8 cellular contexts compared by ENCODE assay signal in the genomic region with DNA sequence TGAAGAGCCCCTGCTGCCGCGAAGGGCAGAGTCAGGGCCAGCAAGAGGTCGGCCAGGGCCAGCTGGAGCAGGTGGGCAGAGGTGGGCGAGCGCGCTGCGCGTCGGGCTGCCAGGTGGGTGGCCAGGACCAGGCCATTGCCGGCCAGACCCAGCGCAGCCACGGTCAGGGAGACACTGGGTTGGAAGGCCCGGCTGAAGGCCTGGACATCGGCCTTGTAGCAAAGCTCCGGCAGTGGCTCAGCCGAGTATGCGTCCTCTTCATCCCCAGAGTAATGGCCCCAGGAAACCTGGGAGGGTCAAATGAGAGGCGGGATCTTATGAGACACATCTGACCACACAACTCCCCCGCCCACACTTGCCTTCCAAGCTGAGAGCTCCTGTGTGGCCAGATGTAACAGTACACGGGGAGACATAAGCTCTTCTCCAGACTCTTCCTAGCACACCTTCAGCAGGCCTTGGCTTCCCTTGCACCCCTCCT. TPM values are rescaled to one million over a fixed set of nuclear protein-coding genes. Genes with fewer than 3 reads are reported as not detected.
DNase-seq lines count a peak whose midpoint lies in the region; ATAC-seq and TF ChIP-seq lines count a peak whose summit lies in the region.

No MANE protein-coding gene starts in this region.

- peak overlapping the region; percentile 92 for H3K27ac ChIP-seq in layer of hippocampus (ENCODE audit: low read depth, low read length)

- H3K36me3 Mint-ChIP-seq in activated naive CD8-positive, alpha-beta T cell: no peaks in the 10 kb centered on the region
- H3K36me3 Mint-ChIP-seq in activated naive CD8-positive, alpha-beta T cell treated with anti-CD3 and anti-CD28 coated beads, Interleukin-2, amount 50 U/mL, for 24 hours (ENCODE audit: low read depth): no peaks in the 10 kb centered on the region
- no peaks in the 10 kb centered on the region for H3K36me3 Mint-ChIP-seq in activated CD8-positive, alpha-beta T cell treated with anti-CD3 and anti-CD28 coated beads, Interleukin-2, amount 10 ng/mL, durations not matched to agents 7 days and 5 days (ENCODE audit: low read depth)
- no peaks in the 10 kb centered on the region for H3K36me3 Mint-ChIP-seq in type B pancreatic cell

- no peak for TF ChIP-seq CTCF in type B pancreatic cell (conservative IDR thresholded peaks at IDR 0.05)

- peaks cover 52% of the 10 kb centered on the region for H3K4me1 Mint-ChIP-seq in activated naive CD8-positive, alpha-beta T cell (ENCODE audit: low read depth)
- H3K4me1 Mint-ChIP-seq in activated naive CD8-positive, alpha-beta T cell treated with anti-CD3 and anti-CD28 coated beads, Interleukin-2, amount 50 U/mL, for 24 hours: peaks cover 59% of the 10 kb centered on the region
- peaks cover 64% of the 10 kb centered on the region for H3K4me1 Mint-ChIP-seq in activated CD8-positive, alpha-beta T cell treated with anti-CD3 and anti-CD28 coated beads, Interleukin-2, amount 10 ng/mL, durations not matched to agents 7 days and 5 days (ENCODE audit: low read depth)
- H3K4me1 Mint-ChIP-seq in type B pancreatic cell (ENCODE audit: unreplicated experiment): peaks cover 37% of the 10 kb centered on the region

- CTCF ChIA-PET in activated CD8-positive, alpha-beta T cell treated with anti-CD3 and anti-CD28 coated beads, Interleukin-2, amount 10 ng/mL, durations not matched to agents 7 days and 5 days (lab: Charles Lee): interaction anchor here (0.7 to 5.9 kb wide), 12 partner anchors 10 to 251 kb away, joined by 3 to 83 read pairs (median 4); a partner anchor contains a TSS

- peak overlapping the region; percentile 70 for H3K4me3 Mint-ChIP-seq in activated naive CD8-positive, alpha-beta T cell
- H3K4me3 Mint-ChIP-seq in activated naive CD8-positive, alpha-beta T cell treated with anti-CD3 and anti-CD28 coated beads, Interleukin-2, amount 50 U/mL, for 24 hours: no peak overlapping the region
- peak overlapping the region; percentile 82 for H3K4me3 Mint-ChIP-seq in activated CD8-positive, alpha-beta T cell treated with anti-CD3 and anti-CD28 coated beads, Interleukin-2, amount 10 ng/mL, durations not matched to agents 7 days and 5 days
- peak overlapping the region; percentile 69 for H3K4me3 Mint-ChIP-seq in type B pancreatic cell

- H3K9me3 Mint-ChIP-seq in activated naive CD8-positive, alpha-beta T cell (ENCODE audit: low read depth): no peaks in the 10 kb centered on the region
- no peaks in the 10 kb centered on the region for H3K9me3 Mint-ChIP-seq in activated naive CD8-positive, alpha-beta T cell treated with anti-CD3 and anti-CD28 coated beads, Interleukin-2, amount 50 U/mL, for 24 hours
- H3K9me3 Mint-ChIP-seq in activated CD8-positive, alpha-beta T cell treated with anti-CD3 and anti-CD28 coated beads, Interleukin-2, amount 10 ng/mL, durations not matched to agents 7 days and 5 days (ENCODE audit: insufficient read depth): no peaks in the 10 kb centered on the region
- H3K9me3 Mint-ChIP-seq in type B pancreatic cell: no peaks in the 10 kb centered on the region

- H3K27me3 ChIP-seq in layer of hippocampus (ENCODE audit: control insufficient read depth, insufficient read depth, low read length): no peaks in the 10 kb centered on the region

- no peak for DNase-seq in activated naive CD8-positive, alpha-beta T cell treated with anti-CD3 and anti-CD28 coated beads, Interleukin-2, amount 50 U/mL, for 24 hours
- no peak for DNase-seq in activated CD8-positive, alpha-beta T cell treated with anti-CD3 and anti-CD28 coated beads, Interleukin-2, amount 10 ng/mL, durations not matched to agents 7 days and 5 days
- no peak for DNase-seq in type B pancreatic cell (ENCODE audit: extremely low spot score, unreplicated experiment)
- DNase-seq in inferior parietal cortex (ENCODE audit: extremely low spot score): no peak

- ATAC-seq in activated naive CD8-positive, alpha-beta T cell treated with anti-CD3 and anti-CD28 coated beads, Interleukin-2, amount 50 U/mL, for 24 hours: no peak
- no peak for ATAC-seq in activated CD8-positive, alpha-beta T cell treated with anti-CD3 and anti-CD28 coated beads, Interleukin-2, amount 10 ng/mL, durations not matched to agents 7 days and 5 days
- ATAC-seq in GM18867 (IDR thresholded peaks at IDR 0.05; ENCODE audit: unreplicated experiment) (no peak), HG03097 (IDR thresholded peaks at IDR 0.05; ENCODE audit: low FRiP score, unreplicated experiment) (no peak)

- POLR2A ChIA-PET in activated CD8-positive, alpha-beta T cell treated with anti-CD3 and anti-CD28 coated beads, Interleukin-2, amount 10 ng/mL, durations not matched to agents 7 days and 5 days (lab: Charles Lee): interaction anchor here (0.7 to 4.0 kb wide), 5 partner anchors 71 to 804 kb away, joined by 3 to 17 read pairs (median 5); a partner anchor contains a TSS

- peaks cover 10% of the 10 kb centered on the region for H3K27me3 Mint-ChIP-seq in activated naive CD8-positive, alpha-beta T cell
- H3K27me3 Mint-ChIP-seq in activated naive CD8-positive, alpha-beta T cell treated with anti-CD3 and anti-CD28 coated beads, Interleukin-2, amount 50 U/mL, for 24 hours: peaks cover 46% of the 10 kb centered on the region
- peaks cover 49% of the 10 kb centered on the region for H3K27me3 Mint-ChIP-seq in activated CD8-positive, alpha-beta T cell treated with anti-CD3 and anti-CD28 coated beads, Interleukin-2, amount 10 ng/mL, durations not matched to agents 7 days and 5 days (ENCODE audit: low read depth)
- peaks cover 14% of the 10 kb centered on the region for H3K27me3 Mint-ChIP-seq in type B pancreatic cell

- H3K27ac Mint-ChIP-seq in activated naive CD8-positive, alpha-beta T cell: no peak overlapping the region
- no peak overlapping the region for H3K27ac Mint-ChIP-seq in activated naive CD8-positive, alpha-beta T cell treated with anti-CD3 and anti-CD28 coated beads, Interleukin-2, amount 50 U/mL, for 24 hours
- peak overlapping the region; percentile 61 for H3K27ac Mint-ChIP-seq in activated CD8-positive, alpha-beta T cell treated with anti-CD3 and anti-CD28 coated beads, Interleukin-2, amount 10 ng/mL, durations not matched to agents 7 days and 5 days
- no peak overlapping the region for H3K27ac Mint-ChIP-seq in type B pancreatic cell

RNA-seq across cellular contexts. Expression of a gene that starts 1.3 kb away (rescaled TPM):
- under 1 TPM; 0.13 to 0.29 TPM for total RNA-seq in activated CD8-positive, alpha-beta T cell treated with anti-CD3 and anti-CD28 coated beads, Interleukin-2, amount 10 ng/mL, durations not matched to agents 7 days and 5 days
- total RNA-seq in type B pancreatic cell (ENCODE audit: low replicate concordance): 1.2 TPM in 1 of 2 replicates, not detected in the other

RNA-seq across cellular contexts. Expression of a gene that starts 2.0 kb away (rescaled TPM):
- total RNA-seq in activated CD8-positive, alpha-beta T cell treated with anti-CD3 and anti-CD28 coated beads, Interleukin-2, amount 10 ng/mL, durations not matched to agents 7 days and 5 days: under 1 TPM; 0.71 to 0.78 TPM
- total RNA-seq in type B pancreatic cell (ENCODE audit: low replicate concordance): 1.00 and 17.8 TPM in 2 replicates

RNA-seq across cellular contexts. Expression of a gene that starts 3.6 kb away (rescaled TPM):
- total RNA-seq in activated CD8-positive, alpha-beta T cell treated with anti-CD3 and anti-CD28 coated beads, Interleukin-2, amount 10 ng/mL, durations not matched to agents 7 days and 5 days: 1 to 10 TPM in 1 of 2 experiments, under 1 TPM in 1; 0.79 to 1.2 TPM
- 29.1 and 60.5 TPM in 2 replicates for total RNA-seq in type B pancreatic cell (ENCODE audit: low replicate concordance)

RNA-seq across cellular contexts. Expression of a gene that starts 21.3 kb away (rescaled TPM):
- 1 to 10 TPM; 8.0 to 8.1 TPM for total RNA-seq in activated CD8-positive, alpha-beta T cell treated with anti-CD3 and anti-CD28 coated beads, Interleukin-2, amount 10 ng/mL, durations not matched to agents 7 days and 5 days
- 18.0 and 24.4 TPM in 2 replicates for total RNA-seq in type B pancreatic cell (ENCODE audit: low replicate concordance)

Comparison
In these comparisons a context has a peak if more than half of its experiments do, and no peak if none do; other contexts are left out.
1. RNA of a gene that starts 3.6 kb away (total RNA-seq): 29.1 to 60.5 TPM in type B pancreatic cell; 0.79 to 1.2 TPM in activated CD8-positive, alpha-beta T cell treated with anti-CD3 and anti-CD28 coated beads, Interleukin-2, amount 10 ng/mL, durations not matched to agents 7 days and 5 days; every median in the first group is over 10 times any median in the second.